17 cellular contexts compared by ENCODE assay signal in the genomic region with DNA sequence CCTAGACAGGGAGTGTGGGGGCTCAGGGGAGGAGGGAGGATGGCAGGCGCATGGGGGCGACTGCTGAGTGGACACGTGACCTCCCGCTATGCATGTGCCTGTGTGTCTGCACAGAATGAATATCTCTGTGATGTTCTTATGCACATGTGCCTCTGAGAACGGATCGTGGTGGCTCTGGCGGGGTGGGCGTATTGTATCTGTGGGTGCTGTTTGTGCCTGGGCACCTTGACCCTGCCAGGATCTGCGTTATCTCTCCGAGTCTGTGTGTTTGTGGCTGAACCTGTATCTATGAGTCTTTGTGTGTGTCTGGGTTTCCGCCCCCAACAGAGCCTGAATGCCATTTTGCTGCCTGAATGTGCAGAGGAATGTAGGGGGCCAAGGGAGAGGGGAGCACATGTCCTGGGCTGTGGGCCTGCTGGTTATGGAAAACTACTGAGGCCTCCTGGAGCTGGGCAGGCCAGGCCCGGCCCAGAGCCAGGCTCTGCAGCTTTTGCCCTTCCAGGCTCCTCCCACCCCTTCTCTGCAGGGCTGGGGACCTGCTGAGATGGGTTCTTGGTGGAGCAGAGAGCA.
DNase-seq lines count a peak whose midpoint lies in the region; ATAC-seq, FAIRE-seq and TF ChIP-seq lines count a peak whose summit lies in the region.
"Had no signal": no experiment of that assay in that cellular context is flagged by ENCODE, and none has a peak within 500 bp of the region (broad histone marks: within the 10 kb centered on the region; RNA-seq: fewer than 3 reads in every experiment).

No MANE protein-coding gene starts in this region.

- H3K27ac Mint-ChIP-seq in Caco-2 (ENCODE audit: unreplicated experiment), result peak overlapping the region; percentile 85
- peak overlapping the region; percentile 19 for H3K27ac Mint-ChIP-seq in activated B cell treated with CpG ODN at 0.5 μM for 24 hours
- H3K27ac Mint-ChIP-seq: stimulated activated naive CD8-positive, alpha-beta T cell treated with anti-CD3 and anti-CD28 coated beads, Interleukin-15, Interleukin-2, amounts not matched to agents 100 ng/mL and 50 ng/mL, for 24 hours; T-helper 17 cell had no signal

- H3K27me3 ChIP-seq in Caco-2 (replicated peaks; ENCODE audit: control insufficient read depth, insufficient read depth, low read length) (no peaks in the 10 kb centered on the region), PC-9 (ENCODE audit: insufficient read depth, low read depth) (no peaks in the 10 kb centered on the region)
- H3K27me3 ChIP-seq: right atrium auricular region had no signal

- no peak for TF ChIP-seq POLR2A in GM12891 (IDR thresholded peaks at IDR 0.05; ENCODE audit: low read depth, low read length)

- intact Hi-C loops in Caco-2 (cut with micrococcal nuclease; ENCODE audit: unreplicated experiment) (loop anchor here (1.0 kb wide), 1 partner anchor 16 kb away; no protein-coding TSS in a partner anchor), activated B cell treated with CpG ODN at 0.5 μM for 24 hours (cut with micrococcal nuclease) (no loop called here), PC-9 (cut with micrococcal nuclease; ENCODE audit: unreplicated experiment) (loop anchor here (5.0 kb wide), 2 partner anchors 138 to 492 kb away; no protein-coding TSS in a partner anchor)

- ATAC-seq in activated B cell treated with CpG ODN at 0.5 μM for 24 hours (ENCODE audit: low read depth), result no peak
- ATAC-seq: esophagus mucosa, T-helper 17 cell had no signal

- H3K4me3 Mint-ChIP-seq in Caco-2 (ENCODE audit: unreplicated experiment) (no peak overlapping the region), activated B cell treated with CpG ODN at 0.5 μM for 24 hours (peak overlapping the region; percentile 28)
- H3K4me3 Mint-ChIP-seq: CD14-positive monocyte; stimulated activated naive CD8-positive, alpha-beta T cell treated with anti-CD3 and anti-CD28 coated beads, Interleukin-15, Interleukin-2, amounts not matched to agents 100 ng/mL and 50 ng/mL, for 24 hours had no signal

- TF ChIP-seq CTCF in Caco-2 (IDR thresholded peaks at IDR 0.05; ENCODE audit: insufficient read depth in 1 of 2, low read depth in 1 of 2, low read length in 1 of 2, severe bottlenecking in 1 of 2, unreplicated experiment in 1 of 2) (no peak), activated B cell treated with CpG ODN at 0.5 μM for 24 hours (IDR thresholded peaks at IDR 0.05) (no peak), retinal pigment epithelial cell (conservative IDR thresholded peaks at IDR 0.05; ENCODE audit: low read depth, low read length) (no peak), PC-9 (conservative IDR thresholded peaks at IDR 0.05) (no peak)

- POLR2A ChIA-PET in Caco-2 (lab: Charles Lee), result interaction anchor here (0.7 kb wide), 1 partner anchor 730 kb away, joined by 3 read pairs; no protein-coding TSS in a partner anchor
- POLR2A ChIA-PET in activated B cell treated with CpG ODN at 0.5 μM for 24 hours (lab: Charles Lee), result interaction anchor here (0.7 to 1.6 kb wide), 4 partner anchors 145 to 353 kb away, joined by 3 to 7 read pairs (median 5); a partner anchor contains a TSS
- POLR2A ChIA-PET in PC-9 (lab: Charles Lee; ENCODE audit: unreplicated experiment), result interaction anchor here (0.6 kb wide), 1 partner anchor 1725 kb away, joined by 6 read pairs; no protein-coding TSS in a partner anchor

- BruUV-seq in Caco-2 (replicated peaks; lab: Mats Ljungman, UMichigan) (no TSS peak), PC-9 (replicated peaks; lab: Mats Ljungman, UMichigan) (no TSS peak)

- DNase-seq in Caco-2 (peak; percentile 37 to 62), activated B cell treated with CpG ODN at 0.5 μM for 24 hours (no peak), iris pigment epithelial cell (ENCODE audit: low read depth) (peak; percentile 34), retinal pigment epithelial cell (ENCODE audit: low read depth) (peak; percentile 87), PC-9 (no peak), GM12891 (ENCODE audit: insufficient read length, low spot score) (no peak)
- DNase-seq in activated CD8-positive, alpha-beta memory T cell treated with anti-CD3 and anti-CD28 coated beads, Interleukin-2, amount 50 U/mL, for 4 hours, result no peak
- no peak for DNase-seq in activated naive CD4-positive, alpha-beta T cell treated with Interleukin-2 at 50 U/mL for 16 hours
- DNase-seq: activated CD4-positive, alpha-beta T cell treated with anti-CD3 and anti-CD28 coated beads, Interleukin-2, amount 50 U/mL, for 4 hours; activated gamma-delta T cell; cerebellar nuclear complex; NCI-H1092; T-helper 17 cell had no signal

- H3K4me3 ChIP-seq in Caco-2 (ENCODE audit: low read depth, low read length), result no peak overlapping the region
- H3K4me3 ChIP-seq in retinal pigment epithelial cell (ENCODE audit: low read length), result peak overlapping the region; percentile 49
- no peak overlapping the region for H3K4me3 ChIP-seq in PC-9
- H3K4me3 ChIP-seq: right atrium auricular region had no signal

- peaks cover 52% of the 10 kb centered on the region for H3K4me1 ChIP-seq in Caco-2
- peaks cover 6% of the 10 kb centered on the region; the same call in 1 of the 2 replicates for H3K4me1 ChIP-seq in PC-9 (replicated peaks; ENCODE audit: insufficient read depth)

- no peaks in the 10 kb centered on the region for H3K9me2 ChIP-seq in PC-9 (ENCODE audit: insufficient read depth)

- H4K20me1 ChIP-seq in PC-9 (ENCODE audit: insufficient read depth), result no peaks in the 10 kb centered on the region

- CTCF ChIA-PET in Caco-2 (lab: Charles Lee), result no interaction called here
- CTCF ChIA-PET in activated B cell treated with CpG ODN at 0.5 μM for 24 hours (lab: Charles Lee), result interaction anchor here (8.2 to 11.3 kb wide), 2 partner anchors 147 to 155 kb away, joined by 262 to 523 read pairs; no protein-coding TSS in a partner anchor
- CTCF ChIA-PET in PC-9 (lab: Charles Lee), result no interaction called here

- H3K36me3 ChIP-seq in Caco-2 (ENCODE audit: control insufficient read depth, insufficient read depth, low read length) (no peaks in the 10 kb centered on the region), PC-9 (ENCODE audit: low read depth) (no peaks in the 10 kb centered on the region)
- H3K36me3 ChIP-seq: right atrium auricular region had no signal

- H3K4me1 Mint-ChIP-seq in Caco-2 (ENCODE audit: low read depth, unreplicated experiment) (peaks cover 42% of the 10 kb centered on the region), activated B cell treated with CpG ODN at 0.5 μM for 24 hours (peaks cover 41% of the 10 kb centered on the region)

- H3K9me3 ChIP-seq in Caco-2, result no peaks in the 10 kb centered on the region
- H3K9me3 ChIP-seq in PC-9 (ENCODE audit: insufficient read depth, low read depth), result no peaks in the 10 kb centered on the region
- H3K9me3 ChIP-seq: right atrium auricular region had no signal

- H2AFZ ChIP-seq in PC-9, result no peak overlapping the region

- peaks cover 2% of the 10 kb centered on the region; the same call in 1 of the 2 replicates for H3F3A ChIP-seq in PC-9 (ENCODE audit: insufficient read depth, low read depth)

- H3K27ac ChIP-seq in PC-9, result no peak overlapping the region
- H3K27ac ChIP-seq: right atrium auricular region had no signal

- H3K27me3 Mint-ChIP-seq in Caco-2 (ENCODE audit: insufficient read depth, unreplicated experiment) (no peaks in the 10 kb centered on the region), activated B cell treated with CpG ODN at 0.5 μM for 24 hours (no peaks in the 10 kb centered on the region)
- H3K27me3 Mint-ChIP-seq: stimulated activated naive CD8-positive, alpha-beta T cell treated with anti-CD3 and anti-CD28 coated beads, Interleukin-15, Interleukin-2, amounts not matched to agents 100 ng/mL and 50 ng/mL, for 24 hours; T-helper 17 cell had no signal

- no peaks in the 10 kb centered on the region for H3K79me2 ChIP-seq in PC-9 (ENCODE audit: low read depth)

- no peak overlapping the region for H3K4me2 ChIP-seq in PC-9

- H3K9me3 Mint-ChIP-seq in Caco-2 (ENCODE audit: unreplicated experiment) (no peaks in the 10 kb centered on the region), activated B cell treated with CpG ODN at 0.5 μM for 24 hours (no peaks in the 10 kb centered on the region)
- H3K9me3 Mint-ChIP-seq: stimulated activated naive CD8-positive, alpha-beta T cell treated with anti-CD3 and anti-CD28 coated beads, Interleukin-15, Interleukin-2, amounts not matched to agents 100 ng/mL and 50 ng/mL, for 24 hours had no signal

- H3K36me3 Mint-ChIP-seq in Caco-2 (ENCODE audit: insufficient read depth, unreplicated experiment), result no peaks in the 10 kb centered on the region
- no peaks in the 10 kb centered on the region for H3K36me3 Mint-ChIP-seq in activated B cell treated with CpG ODN at 0.5 μM for 24 hours (ENCODE audit: low read depth)

- no peak for FAIRE-seq in GM12891 (lab: Jason Lieb, UNC)

TF ChIP-seq in GM12891, 5 proteins besides CTCF, POLR2A, EP300 and RAD21:
- TF ChIP-seq SPI1 (IDR thresholded peaks at IDR 0.05; ENCODE audit: low read depth, low read length), result no peak
- no peak for TF ChIP-seq POLR2AphosphoS5 (IDR thresholded peaks at IDR 0.05; ENCODE audit: low read depth, low read length)
- TF ChIP-seq POU2F2 (IDR thresholded peaks at IDR 0.05; ENCODE audit: low read depth, low read length), result no peak
- TF ChIP-seq PAX5 (IDR thresholded peaks at IDR 0.05; ENCODE audit: insufficient read depth, low read length, severe bottlenecking), result no peak
- TF ChIP-seq TAF1 (IDR thresholded peaks at IDR 0.05; ENCODE audit: low read depth, low read length), result no peak

Comparison
In these comparisons a context has a peak if more than half of its experiments do, and no peak if none do; other contexts are left out.
1. DNase-seq: peak in Caco-2 (2 of 2), iris pigment epithelial cell (single experiment) and retinal pigment epithelial cell (single experiment); none in activated B cell treated with CpG ODN at 0.5 μM for 24 hours (single experiment), PC-9 (0 of 2), activated CD8-positive, alpha-beta memory T cell treated with anti-CD3 and anti-CD28 coated beads, Interleukin-2, amount 50 U/mL, for 4 hours (single experiment), GM12891 (single experiment) and activated naive CD4-positive, alpha-beta T cell treated with Interleukin-2 at 50 U/mL for 16 hours (single experiment).